ENCODE assay signal across 1 cellular context in genomic region chr20:38165089-38165965, GRCh38.
A peak's percentile ranks its signal among the peaks of the same experiment; 100 is the strongest.
TF ChIP-seq lines count a peak whose summit lies in the region.

Gene TGM2, minus strand, starts transcription at chr20:38165270. Its CDS starts 72 bp downstream, at chr20:38165198.

TF ChIP-seq in HepG2, 621 proteins besides CTCF, POLR2A, EP300 and RAD21 (continued from another document and continues in another):
- TF ChIP-seq ZNF770 (CRISPR knock-in tag; IDR thresholded peaks at IDR 0.05): peak; percentile 51
- peak; percentile 92 for TF ChIP-seq ZMYM4 (CRISPR knock-in tag; IDR thresholded peaks at IDR 0.05)
- TF ChIP-seq MAFK (conservative IDR thresholded peaks at IDR 0.05 in 1 of 2, IDR thresholded peaks at IDR 0.05 in 1 of 2; ENCODE audit: low read length in 2 of 2): no peak
- peak; percentile 71; the same call in 1 of the 2 replicates for TF ChIP-seq GTF3A (CRISPR knock-in tag; conservative IDR thresholded peaks at IDR 0.05)
- TF ChIP-seq ZKSCAN8 (CRISPR knock-in tag; IDR thresholded peaks at IDR 0.05; ENCODE audit: borderline replicate concordance): peak; percentile 90; the same call in 1 of the 2 replicates
- peak; percentile 62 for TF ChIP-seq ZEB1 (IDR thresholded peaks at IDR 0.05; ENCODE audit: insufficient replicate concordance, low read depth)
- 0 out of 2 replicates have a peak, but pooled peaks have one; percentile 64 for TF ChIP-seq POGK (CRISPR knock-in tag; conservative IDR thresholded peaks at IDR 0.05)
- peak; percentile 78; the same call in 1 of the 2 replicates for TF ChIP-seq GATA4 (IDR thresholded peaks at IDR 0.05; ENCODE audit: borderline replicate concordance, low read depth)
- TF ChIP-seq AGO2 (optimal IDR thresholded peaks at IDR 0.05; ENCODE audit: low read depth, low read length): no peak
- TF ChIP-seq ZBTB7A (CRISPR knock-in tag; IDR thresholded peaks at IDR 0.05): no peak
- TF ChIP-seq SNAPC5 (CRISPR knock-in tag; IDR thresholded peaks at IDR 0.05; ENCODE audit: borderline replicate concordance): no peak
- TF ChIP-seq SOX5 (CRISPR knock-in tag; IDR thresholded peaks at IDR 0.05; ENCODE audit: borderline replicate concordance): peak; percentile 76
- TF ChIP-seq AFF4 (CRISPR knock-in tag; IDR thresholded peaks at IDR 0.05): no peak
- no peak for TF ChIP-seq ZNF382 (CRISPR knock-in tag; IDR thresholded peaks at IDR 0.05; ENCODE audit: borderline replicate concordance)
- 0 out of 4 replicates have a peak, but pooled peaks of 1 of the 2 experiments have one; percentile 30 for TF ChIP-seq REST (IDR thresholded peaks at IDR 0.05; ENCODE audit: borderline replicate concordance in 1 of 2, low read depth in 1 of 2, low read length in 2 of 2)
- peak; percentile 58 for TF ChIP-seq RARA (CRISPR knock-in tag; IDR thresholded peaks at IDR 0.05)
- TF ChIP-seq ZSCAN22 (CRISPR knock-in tag; IDR thresholded peaks at IDR 0.05): no peak
- TF ChIP-seq ZNF512B (CRISPR knock-in tag; IDR thresholded peaks at IDR 0.05; ENCODE audit: borderline replicate concordance): no peak
- no peak; the same call in 1 of the 2 replicates for TF ChIP-seq ZNF891 (CRISPR knock-in tag; IDR thresholded peaks at IDR 0.05)
- no peak for TF ChIP-seq ZMAT3 (CRISPR knock-in tag; conservative IDR thresholded peaks at IDR 0.05)
- peak; percentile 66; the same call in 1 of the 2 replicates for TF ChIP-seq SMAD1 (CRISPR knock-in tag; IDR thresholded peaks at IDR 0.05; ENCODE audit: borderline replicate concordance, low read depth)
- TF ChIP-seq ZNF589 (CRISPR knock-in tag; conservative IDR thresholded peaks at IDR 0.05): peak; percentile 73; the same call in 1 of the 2 replicates
- no peak for TF ChIP-seq FOSL1 (CRISPR knock-in tag; IDR thresholded peaks at IDR 0.05; ENCODE audit: borderline replicate concordance)
- no peak for TF ChIP-seq HNRNPUL1 (IDR thresholded peaks at IDR 0.05; ENCODE audit: low read depth, low read length)
- TF ChIP-seq ADNP (CRISPR knock-in tag; IDR thresholded peaks at IDR 0.05): no peak; the same call in 1 of the 2 replicates
- no peak for TF ChIP-seq TEF (CRISPR knock-in tag; IDR thresholded peaks at IDR 0.05)
- TF ChIP-seq SIX4 (CRISPR knock-in tag; IDR thresholded peaks at IDR 0.05): peak; percentile 30; the same call in 1 of the 2 replicates
- TF ChIP-seq SUZ12 (IDR thresholded peaks at IDR 0.05; ENCODE audit: low read depth, low read length): no peak
- no peak for TF ChIP-seq NFRKB (IDR thresholded peaks at IDR 0.05)
- peak; percentile 87; the same call in 1 of the 2 replicates for TF ChIP-seq ZBTB25 (CRISPR knock-in tag; IDR thresholded peaks at IDR 0.05)
- peak; percentile 98 for TF ChIP-seq HMGXB4 (CRISPR knock-in tag; IDR thresholded peaks at IDR 0.05; ENCODE audit: borderline replicate concordance in 1 of 2, low read depth in 1 of 2)
- TF ChIP-seq ATF5 (CRISPR knock-in tag; IDR thresholded peaks at IDR 0.05; ENCODE audit: low read depth): peak; percentile 81; the same call in 1 of the 2 replicates
- no peak for TF ChIP-seq ZNF570 (CRISPR knock-in tag; IDR thresholded peaks at IDR 0.05; ENCODE audit: borderline replicate concordance)
- peak; percentile 64; the same call in 1 of the 2 replicates for TF ChIP-seq DR1 (CRISPR knock-in tag; IDR thresholded peaks at IDR 0.05)
- TF ChIP-seq ZIK1 (CRISPR knock-in tag; IDR thresholded peaks at IDR 0.05; ENCODE audit: borderline replicate concordance, low read depth): peak; percentile 91; the same call in 1 of the 2 replicates
- TF ChIP-seq MBD4 (IDR thresholded peaks at IDR 0.05; ENCODE audit: borderline replicate concordance, low read length): no peak
- no peak for TF ChIP-seq NCOA1 (CRISPR knock-in tag; IDR thresholded peaks at IDR 0.05)
- TF ChIP-seq MED8 (CRISPR knock-in tag; IDR thresholded peaks at IDR 0.05; ENCODE audit: insufficient replicate concordance): peak; percentile 56
